Comparison of ENCODE assay signal across 2 cellular contexts in the genomic region with DNA sequence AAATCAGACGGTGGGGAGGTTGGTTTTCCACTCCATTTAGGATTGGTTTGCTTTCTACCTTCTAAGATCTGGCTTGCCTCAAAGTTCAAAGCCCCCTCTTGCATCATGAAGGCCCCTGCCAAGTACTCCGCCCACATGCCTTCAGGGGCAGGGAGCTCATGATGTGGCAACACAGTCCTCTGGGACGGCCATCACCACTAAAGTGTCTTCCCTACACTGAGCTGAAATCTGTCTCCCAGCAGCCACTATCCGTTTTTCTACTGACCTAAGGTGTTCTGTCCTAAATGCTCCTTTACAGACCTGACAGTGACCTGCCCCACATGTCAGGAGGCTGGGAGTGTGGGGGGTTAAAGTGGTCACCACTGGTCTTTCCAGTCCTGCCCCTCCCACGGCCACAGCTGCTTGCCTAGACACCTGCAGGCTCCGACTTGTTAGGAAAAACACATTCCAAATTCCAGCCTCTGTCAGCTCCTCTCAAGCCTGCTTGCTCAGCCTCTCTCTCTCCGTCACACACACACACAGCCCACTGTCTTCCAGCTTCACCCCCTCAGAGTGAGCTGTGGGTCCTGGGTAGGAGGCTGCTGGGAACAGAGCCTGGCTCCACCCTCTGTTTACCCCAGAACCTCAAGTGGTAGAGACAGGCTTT.
TF ChIP-seq lines count a peak whose summit lies in the region.

No MANE protein-coding gene starts in this region.

TF ChIP-seq in K562, 482 proteins besides CTCF, POLR2A, EP300 and RAD21:
- TF ChIP-seq ASH1L (IDR thresholded peaks at IDR 0.05; ENCODE audit: borderline replicate concordance, low read depth, partially characterized antibody) (no peak), ZNF780A (CRISPR knock-in tag; IDR thresholded peaks at IDR 0.05) (no peak)
- TF ChIP-seq, protein P1, sequence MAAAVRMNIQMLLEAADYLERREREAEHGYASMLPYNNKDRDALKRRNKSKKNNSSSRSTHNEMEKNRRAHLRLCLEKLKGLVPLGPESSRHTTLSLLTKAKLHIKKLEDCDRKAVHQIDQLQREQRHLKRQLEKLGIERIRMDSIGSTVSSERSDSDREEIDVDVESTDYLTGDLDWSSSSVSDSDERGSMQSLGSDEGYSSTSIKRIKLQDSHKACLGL (CRISPR knock-in tag; IDR thresholded peaks at IDR 0.05; ENCODE audit: borderline replicate concordance, poor library complexity, severe bottlenecking) = no peak
TF ChIP-seq in K562: peak in this region for 0.

TF ChIP-seq in HepG2, 621 proteins besides CTCF, POLR2A, EP300 and RAD21 (continues in another document):
- peak; percentile 42; the same call in 1 of the 2 replicates for TF ChIP-seq MIER2 (CRISPR knock-in tag; IDR thresholded peaks at IDR 0.05)
- no peak for TF ChIP-seq ZNF333 (CRISPR knock-in tag; IDR thresholded peaks at IDR 0.05; ENCODE audit: borderline replicate concordance)
- peak; percentile 73 for TF ChIP-seq XRCC5 (optimal IDR thresholded peaks at IDR 0.05; ENCODE audit: low read length)
- no peak; the same call in 1 of the 2 replicates for TF ChIP-seq ZNF672 (CRISPR knock-in tag; IDR thresholded peaks at IDR 0.05)
- no peak for TF ChIP-seq ZNF432 (CRISPR knock-in tag; IDR thresholded peaks at IDR 0.05; ENCODE audit: borderline replicate concordance)
- 0 out of 2 replicates have a peak, but pooled peaks have one; percentile 23 for TF ChIP-seq SMAD3 (CRISPR knock-in tag; IDR thresholded peaks at IDR 0.05)
- TF ChIP-seq ZNF343 (CRISPR knock-in tag; IDR thresholded peaks at IDR 0.05) = 0 out of 2 replicates have a peak, but pooled peaks have one; percentile 76
- TF ChIP-seq SRF (IDR thresholded peaks at IDR 0.05; ENCODE audit: low read depth, low read length) = no peak
- TF ChIP-seq ZMYM3 (CRISPR knock-in tag; IDR thresholded peaks at IDR 0.05) = peak; percentile 54; the same call in 1 of the 2 replicates
- no peak for TF ChIP-seq ZNF282 (IDR thresholded peaks at IDR 0.05; ENCODE audit: partially characterized antibody)
- peak; percentile 79 for TF ChIP-seq CREM (IDR thresholded peaks at IDR 0.05)
- TF ChIP-seq CREM (CRISPR knock-in tag; IDR thresholded peaks at IDR 0.05) = no peak
- TF ChIP-seq RBM22 (optimal IDR thresholded peaks at IDR 0.05; ENCODE audit: low read length) = peak; percentile 4
- TF ChIP-seq, protein P2, sequence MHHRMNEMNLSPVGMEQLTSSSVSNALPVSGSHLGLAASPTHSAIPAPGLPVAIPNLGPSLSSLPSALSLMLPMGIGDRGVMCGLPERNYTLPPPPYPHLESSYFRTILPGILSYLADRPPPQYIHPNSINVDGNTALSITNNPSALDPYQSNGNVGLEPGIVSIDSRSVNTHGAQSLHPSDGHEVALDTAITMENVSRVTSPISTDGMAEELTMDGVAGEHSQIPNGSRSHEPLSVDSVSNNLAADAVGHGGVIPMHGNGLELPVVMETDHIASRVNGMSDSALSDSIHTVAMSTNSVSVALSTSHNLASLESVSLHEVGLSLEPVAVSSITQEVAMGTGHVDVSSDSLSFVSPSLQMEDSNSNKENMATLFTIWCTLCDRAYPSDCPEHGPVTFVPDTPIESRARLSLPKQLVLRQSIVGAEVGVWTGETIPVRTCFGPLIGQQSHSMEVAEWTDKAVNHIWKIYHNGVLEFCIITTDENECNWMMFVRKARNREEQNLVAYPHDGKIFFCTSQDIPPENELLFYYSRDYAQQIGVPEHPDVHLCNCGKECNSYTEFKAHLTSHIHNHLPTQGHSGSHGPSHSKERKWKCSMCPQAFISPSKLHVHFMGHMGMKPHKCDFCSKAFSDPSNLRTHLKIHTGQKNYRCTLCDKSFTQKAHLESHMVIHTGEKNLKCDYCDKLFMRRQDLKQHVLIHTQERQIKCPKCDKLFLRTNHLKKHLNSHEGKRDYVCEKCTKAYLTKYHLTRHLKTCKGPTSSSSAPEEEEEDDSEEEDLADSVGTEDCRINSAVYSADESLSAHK (CRISPR knock-in tag; IDR thresholded peaks at IDR 0.05; ENCODE audit: borderline replicate concordance) = no peak
- TF ChIP-seq, protein P3, sequence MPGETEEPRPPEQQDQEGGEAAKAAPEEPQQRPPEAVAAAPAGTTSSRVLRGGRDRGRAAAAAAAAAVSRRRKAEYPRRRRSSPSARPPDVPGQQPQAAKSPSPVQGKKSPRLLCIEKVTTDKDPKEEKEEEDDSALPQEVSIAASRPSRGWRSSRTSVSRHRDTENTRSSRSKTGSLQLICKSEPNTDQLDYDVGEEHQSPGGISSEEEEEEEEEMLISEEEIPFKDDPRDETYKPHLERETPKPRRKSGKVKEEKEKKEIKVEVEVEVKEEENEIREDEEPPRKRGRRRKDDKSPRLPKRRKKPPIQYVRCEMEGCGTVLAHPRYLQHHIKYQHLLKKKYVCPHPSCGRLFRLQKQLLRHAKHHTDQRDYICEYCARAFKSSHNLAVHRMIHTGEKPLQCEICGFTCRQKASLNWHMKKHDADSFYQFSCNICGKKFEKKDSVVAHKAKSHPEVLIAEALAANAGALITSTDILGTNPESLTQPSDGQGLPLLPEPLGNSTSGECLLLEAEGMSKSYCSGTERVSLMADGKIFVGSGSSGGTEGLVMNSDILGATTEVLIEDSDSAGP (CRISPR knock-in tag; IDR thresholded peaks at IDR 0.05; ENCODE audit: borderline replicate concordance) = peak; percentile 69; the same call in 1 of the 2 replicates
- peak; percentile 18; the same call in 1 of the 2 replicates for TF ChIP-seq PHF8 (CRISPR knock-in tag; IDR thresholded peaks at IDR 0.05)
- TF ChIP-seq, protein P4, sequence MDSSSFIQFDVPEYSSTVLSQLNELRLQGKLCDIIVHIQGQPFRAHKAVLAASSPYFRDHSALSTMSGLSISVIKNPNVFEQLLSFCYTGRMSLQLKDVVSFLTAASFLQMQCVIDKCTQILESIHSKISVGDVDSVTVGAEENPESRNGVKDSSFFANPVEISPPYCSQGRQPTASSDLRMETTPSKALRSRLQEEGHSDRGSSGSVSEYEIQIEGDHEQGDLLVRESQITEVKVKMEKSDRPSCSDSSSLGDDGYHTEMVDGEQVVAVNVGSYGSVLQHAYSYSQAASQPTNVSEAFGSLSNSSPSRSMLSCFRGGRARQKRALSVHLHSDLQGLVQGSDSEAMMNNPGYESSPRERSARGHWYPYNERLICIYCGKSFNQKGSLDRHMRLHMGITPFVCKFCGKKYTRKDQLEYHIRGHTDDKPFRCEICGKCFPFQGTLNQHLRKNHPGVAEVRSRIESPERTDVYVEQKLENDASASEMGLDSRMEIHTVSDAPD (CRISPR knock-in tag; IDR thresholded peaks at IDR 0.05) = 0 out of 2 replicates have a peak, but pooled peaks have one; percentile 45
- TF ChIP-seq, protein P5, sequence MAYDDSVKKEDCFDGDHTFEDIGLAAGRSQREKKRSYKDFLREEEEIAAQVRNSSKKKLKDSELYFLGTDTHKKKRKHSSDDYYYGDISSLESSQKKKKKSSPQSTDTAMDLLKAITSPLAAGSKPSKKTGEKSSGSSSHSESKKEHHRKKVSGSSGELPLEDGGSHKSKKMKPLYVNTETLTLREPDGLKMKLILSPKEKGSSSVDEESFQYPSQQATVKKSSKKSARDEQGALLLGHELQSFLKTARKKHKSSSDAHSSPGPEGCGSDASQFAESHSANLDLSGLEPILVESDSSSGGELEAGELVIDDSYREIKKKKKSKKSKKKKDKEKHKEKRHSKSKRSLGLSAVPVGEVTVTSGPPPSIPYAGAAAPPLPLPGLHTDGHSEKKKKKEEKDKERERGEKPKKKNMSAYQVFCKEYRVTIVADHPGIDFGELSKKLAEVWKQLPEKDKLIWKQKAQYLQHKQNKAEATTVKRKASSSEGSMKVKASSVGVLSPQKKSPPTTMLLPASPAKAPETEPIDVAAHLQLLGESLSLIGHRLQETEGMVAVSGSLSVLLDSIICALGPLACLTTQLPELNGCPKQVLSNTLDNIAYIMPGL (CRISPR knock-in tag; IDR thresholded peaks at IDR 0.05; ENCODE audit: borderline replicate concordance in 1 of 2, low read depth in 1 of 2) = 0 out of 4 replicates have a peak, but pooled peaks have one; percentile 33 to 34
- TF ChIP-seq, protein P6, sequence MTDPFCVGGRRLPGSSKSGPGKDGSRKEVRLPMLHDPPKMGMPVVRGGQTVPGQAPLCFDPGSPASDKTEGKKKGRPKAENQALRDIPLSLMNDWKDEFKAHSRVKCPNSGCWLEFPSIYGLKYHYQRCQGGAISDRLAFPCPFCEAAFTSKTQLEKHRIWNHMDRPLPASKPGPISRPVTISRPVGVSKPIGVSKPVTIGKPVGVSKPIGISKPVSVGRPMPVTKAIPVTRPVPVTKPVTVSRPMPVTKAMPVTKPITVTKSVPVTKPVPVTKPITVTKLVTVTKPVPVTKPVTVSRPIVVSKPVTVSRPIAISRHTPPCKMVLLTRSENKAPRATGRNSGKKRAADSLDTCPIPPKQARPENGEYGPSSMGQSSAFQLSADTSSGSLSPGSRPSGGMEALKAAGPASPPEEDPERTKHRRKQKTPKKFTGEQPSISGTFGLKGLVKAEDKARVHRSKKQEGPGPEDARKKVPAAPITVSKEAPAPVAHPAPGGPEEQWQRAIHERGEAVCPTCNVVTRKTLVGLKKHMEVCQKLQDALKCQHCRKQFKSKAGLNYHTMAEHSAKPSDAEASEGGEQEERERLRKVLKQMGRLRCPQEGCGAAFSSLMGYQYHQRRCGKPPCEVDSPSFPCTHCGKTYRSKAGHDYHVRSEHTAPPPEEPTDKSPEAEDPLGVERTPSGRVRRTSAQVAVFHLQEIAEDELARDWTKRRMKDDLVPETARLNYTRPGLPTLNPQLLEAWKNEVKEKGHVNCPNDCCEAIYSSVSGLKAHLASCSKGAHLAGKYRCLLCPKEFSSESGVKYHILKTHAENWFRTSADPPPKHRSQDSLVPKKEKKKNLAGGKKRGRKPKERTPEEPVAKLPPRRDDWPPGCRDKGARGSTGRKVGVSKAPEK (CRISPR knock-in tag; IDR thresholded peaks at IDR 0.05; ENCODE audit: borderline replicate concordance) = 0 out of 2 replicates have a peak, but pooled peaks have one; percentile 53
- TF ChIP-seq POLR2G (IDR thresholded peaks at IDR 0.05; ENCODE audit: low read depth, low read length) = peak; percentile 21; the same call in 1 of the 2 replicates
- peak; percentile 20; the same call in 1 of the 2 replicates for TF ChIP-seq ZNF614 (CRISPR knock-in tag; IDR thresholded peaks at IDR 0.05; ENCODE audit: borderline replicate concordance)
- TF ChIP-seq, protein P7, sequence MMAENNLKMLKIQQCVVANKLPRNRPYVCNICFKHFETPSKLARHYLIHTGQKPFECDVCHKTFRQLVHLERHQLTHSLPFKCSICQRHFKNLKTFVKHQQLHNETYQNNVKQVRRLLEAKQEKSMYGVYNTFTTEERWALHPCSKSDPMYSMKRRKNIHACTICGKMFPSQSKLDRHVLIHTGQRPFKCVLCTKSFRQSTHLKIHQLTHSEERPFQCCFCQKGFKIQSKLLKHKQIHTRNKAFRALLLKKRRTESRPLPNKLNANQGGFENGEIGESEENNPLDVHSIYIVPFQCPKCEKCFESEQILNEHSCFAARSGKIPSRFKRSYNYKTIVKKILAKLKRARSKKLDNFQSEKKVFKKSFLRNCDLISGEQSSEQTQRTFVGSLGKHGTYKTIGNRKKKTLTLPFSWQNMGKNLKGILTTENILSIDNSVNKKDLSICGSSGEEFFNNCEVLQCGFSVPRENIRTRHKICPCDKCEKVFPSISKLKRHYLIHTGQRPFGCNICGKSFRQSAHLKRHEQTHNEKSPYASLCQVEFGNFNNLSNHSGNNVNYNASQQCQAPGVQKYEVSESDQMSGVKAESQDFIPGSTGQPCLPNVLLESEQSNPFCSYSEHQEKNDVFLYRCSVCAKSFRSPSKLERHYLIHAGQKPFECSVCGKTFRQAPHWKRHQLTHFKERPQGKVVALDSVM (CRISPR knock-in tag; IDR thresholded peaks at IDR 0.05) = 0 out of 2 replicates have a peak, but pooled peaks have one; percentile 55
- TF ChIP-seq NCOA2 (CRISPR knock-in tag; IDR thresholded peaks at IDR 0.05) = peak; percentile 82
- no peak for TF ChIP-seq ZNF17 (CRISPR knock-in tag; IDR thresholded peaks at IDR 0.05)
- TF ChIP-seq BCL6 (CRISPR knock-in tag; IDR thresholded peaks at IDR 0.05) = peak; percentile 95
- TF ChIP-seq ZFX (CRISPR knock-in tag; IDR thresholded peaks at IDR 0.05; ENCODE audit: low read depth) = peak; percentile 46; the same call in 1 of the 2 replicates
- TF ChIP-seq NCOR1 (IDR thresholded peaks at IDR 0.05; ENCODE audit: borderline replicate concordance, low read length) = peak; percentile 86
- peak; percentile 84 for TF ChIP-seq RARA (CRISPR knock-in tag; IDR thresholded peaks at IDR 0.05)
- TF ChIP-seq ZNF724P (CRISPR knock-in tag; IDR thresholded peaks at IDR 0.05; ENCODE audit: borderline replicate concordance) = 0 out of 2 replicates have a peak, but pooled peaks have one; percentile 73
- TF ChIP-seq ZNF501 (CRISPR knock-in tag; IDR thresholded peaks at IDR 0.05) = no peak
- TF ChIP-seq, protein P8, sequence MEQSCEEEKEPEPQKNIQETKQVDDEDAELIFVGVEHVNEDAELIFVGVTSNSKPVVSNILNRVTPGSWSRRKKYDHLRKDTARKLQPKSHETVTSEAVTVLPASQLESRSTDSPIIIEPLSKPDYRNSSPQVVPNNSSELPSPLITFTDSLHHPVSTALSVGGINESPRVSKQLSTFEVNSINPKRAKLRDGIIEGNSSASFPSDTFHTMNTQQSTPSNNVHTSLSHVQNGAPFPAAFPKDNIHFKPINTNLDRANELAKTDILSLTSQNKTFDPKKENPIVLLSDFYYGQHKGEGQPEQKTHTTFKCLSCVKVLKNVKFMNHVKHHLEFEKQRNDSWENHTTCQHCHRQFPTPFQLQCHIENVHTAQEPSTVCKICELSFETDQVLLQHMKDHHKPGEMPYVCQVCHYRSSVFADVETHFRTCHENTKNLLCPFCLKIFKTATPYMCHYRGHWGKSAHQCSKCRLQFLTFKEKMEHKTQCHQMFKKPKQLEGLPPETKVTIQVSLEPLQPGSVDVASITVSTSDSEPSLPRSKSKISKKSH (CRISPR knock-in tag; IDR thresholded peaks at IDR 0.05; ENCODE audit: borderline replicate concordance) = no peak
- TF ChIP-seq ATF7 (IDR thresholded peaks at IDR 0.05) = 0 out of 2 replicates have a peak, but pooled peaks have one; percentile 34
- TF ChIP-seq ATF7 (CRISPR knock-in tag; IDR thresholded peaks at IDR 0.05) = peak; percentile 63; the same call in 1 of the 2 replicates
- TF ChIP-seq, protein P9, sequence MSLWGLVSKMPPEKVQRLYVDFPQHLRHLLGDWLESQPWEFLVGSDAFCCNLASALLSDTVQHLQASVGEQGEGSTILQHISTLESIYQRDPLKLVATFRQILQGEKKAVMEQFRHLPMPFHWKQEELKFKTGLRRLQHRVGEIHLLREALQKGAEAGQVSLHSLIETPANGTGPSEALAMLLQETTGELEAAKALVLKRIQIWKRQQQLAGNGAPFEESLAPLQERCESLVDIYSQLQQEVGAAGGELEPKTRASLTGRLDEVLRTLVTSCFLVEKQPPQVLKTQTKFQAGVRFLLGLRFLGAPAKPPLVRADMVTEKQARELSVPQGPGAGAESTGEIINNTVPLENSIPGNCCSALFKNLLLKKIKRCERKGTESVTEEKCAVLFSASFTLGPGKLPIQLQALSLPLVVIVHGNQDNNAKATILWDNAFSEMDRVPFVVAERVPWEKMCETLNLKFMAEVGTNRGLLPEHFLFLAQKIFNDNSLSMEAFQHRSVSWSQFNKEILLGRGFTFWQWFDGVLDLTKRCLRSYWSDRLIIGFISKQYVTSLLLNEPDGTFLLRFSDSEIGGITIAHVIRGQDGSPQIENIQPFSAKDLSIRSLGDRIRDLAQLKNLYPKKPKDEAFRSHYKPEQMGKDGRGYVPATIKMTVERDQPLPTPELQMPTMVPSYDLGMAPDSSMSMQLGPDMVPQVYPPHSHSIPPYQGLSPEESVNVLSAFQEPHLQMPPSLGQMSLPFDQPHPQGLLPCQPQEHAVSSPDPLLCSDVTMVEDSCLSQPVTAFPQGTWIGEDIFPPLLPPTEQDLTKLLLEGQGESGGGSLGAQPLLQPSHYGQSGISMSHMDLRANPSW (CRISPR knock-in tag; IDR thresholded peaks at IDR 0.05; ENCODE audit: borderline replicate concordance) = 0 out of 2 replicates have a peak, but pooled peaks have one; percentile 31
- peak; percentile 45; the same call in 1 of the 2 replicates for TF ChIP-seq ZC3H13 (CRISPR knock-in tag; IDR thresholded peaks at IDR 0.05)
- TF ChIP-seq HDAC2 (CRISPR knock-in tag; IDR thresholded peaks at IDR 0.05) = peak; percentile 95
